ENCODE assay signal across 8 cellular contexts in the genomic region with DNA sequence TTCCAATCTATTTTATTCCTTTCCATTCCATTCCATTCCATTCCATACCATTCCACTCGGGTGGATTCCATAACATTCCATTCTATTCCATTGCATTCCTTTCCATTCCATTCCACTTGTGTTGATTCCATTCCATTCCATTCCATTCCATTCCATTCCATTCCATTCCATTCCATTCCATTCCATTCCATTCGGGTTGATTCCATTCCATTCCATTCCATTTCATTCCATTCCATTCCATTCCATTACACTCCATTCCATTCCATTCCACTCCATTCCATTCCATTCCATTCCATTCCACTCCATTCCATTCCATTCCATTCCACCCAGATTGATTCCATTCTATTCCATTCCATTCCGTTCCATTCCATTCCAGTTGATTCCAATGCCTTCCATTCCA.
DNase-seq lines count a peak whose midpoint lies in the region; ATAC-seq lines count a peak whose summit lies in the region.
"Not testable (repeated sequence)": the region's sequence is repeated elsewhere in the genome, so short reads cannot be mapped to it uniquely, and the experiment has no call there.

No MANE protein-coding gene starts in this region.

- not testable (repeated sequence) for H3K4me1 Mint-ChIP-seq in stimulated activated memory B cell treated with anti-CD40 and anti-IgM and Interleukin-4, amounts not matched to agents 10 μg/mL and 1 μg/mL and 100 μg/mL, for 72 hours

- H3K27me3 Mint-ChIP-seq in stimulated activated memory B cell treated with anti-CD40 and anti-IgM and Interleukin-4, amounts not matched to agents 10 μg/mL and 1 μg/mL and 100 μg/mL, for 72 hours = not testable (repeated sequence)

- not testable (repeated sequence) for DNase-seq in activated naive CD4-positive, alpha-beta T cell treated with anti-CD3 and anti-CD28 coated beads, Interleukin-2, amount 50 U/mL, for 72 hours (ENCODE audit: low spot score in 2 of 2)

- not testable (repeated sequence) for H3K36me3 ChIP-seq in iPS-20b (ENCODE audit: insufficient read depth, low read depth, low read length)

- H3K27me3 ChIP-seq in iPS-20b (ENCODE audit: insufficient read depth, low read length) = not testable (repeated sequence)

- H3K9ac ChIP-seq in iPS-20b (ENCODE audit: low read depth, low read length) = not testable (repeated sequence)

- ATAC-seq in GM18517 (IDR thresholded peaks at IDR 0.05; ENCODE audit: unreplicated experiment) = peak; percentile 71
- peak; percentile 55 for ATAC-seq in GM19463 (IDR thresholded peaks at IDR 0.05; ENCODE audit: unreplicated experiment)
- peak; percentile 63 for ATAC-seq in HG02588 (IDR thresholded peaks at IDR 0.05; ENCODE audit: unreplicated experiment)
- peak; percentile 51 for ATAC-seq in HG03066 (IDR thresholded peaks at IDR 0.05; ENCODE audit: low read depth, unreplicated experiment)
- peak; percentile 42 for ATAC-seq in HG03565 (IDR thresholded peaks at IDR 0.05; ENCODE audit: unreplicated experiment)
- ATAC-seq in activated naive CD4-positive, alpha-beta T cell treated with anti-CD3 and anti-CD28 coated beads, Interleukin-2, amount 50 U/mL, for 72 hours = peak; percentile 55 to 57
- peak; percentile 77 for ATAC-seq in stimulated activated memory B cell treated with anti-CD40 and anti-IgM and Interleukin-4, amounts not matched to agents 10 μg/mL and 1 μg/mL and 100 μg/mL, for 72 hours

- H3K9me3 Mint-ChIP-seq in activated naive CD4-positive, alpha-beta T cell treated with anti-CD3 and anti-CD28 coated beads, Interleukin-2, amount 50 U/mL, for 72 hours = peaks cover 72 to 75% of the 10 kb centered on the region in 2 donors
- H3K9me3 Mint-ChIP-seq in stimulated activated memory B cell treated with anti-CD40 and anti-IgM and Interleukin-4, amounts not matched to agents 10 μg/mL and 1 μg/mL and 100 μg/mL, for 72 hours = peaks cover 66% of the 10 kb centered on the region

- H3K36me3 Mint-ChIP-seq in activated naive CD4-positive, alpha-beta T cell treated with anti-CD3 and anti-CD28 coated beads, Interleukin-2, amount 50 U/mL, for 72 hours = peaks cover 62 to 66% of the 10 kb centered on the region in 2 donors
- H3K36me3 Mint-ChIP-seq in stimulated activated memory B cell treated with anti-CD40 and anti-IgM and Interleukin-4, amounts not matched to agents 10 μg/mL and 1 μg/mL and 100 μg/mL, for 72 hours = peaks cover 38% of the 10 kb centered on the region

- not testable (repeated sequence) for H3K27ac ChIP-seq in iPS-20b (ENCODE audit: low read length)

- not testable (repeated sequence) for H3K27ac Mint-ChIP-seq in activated naive CD4-positive, alpha-beta T cell treated with anti-CD3 and anti-CD28 coated beads, Interleukin-2, amount 50 U/mL, for 72 hours; stimulated activated memory B cell treated with anti-CD40 and anti-IgM and Interleukin-4, amounts not matched to agents 10 μg/mL and 1 μg/mL and 100 μg/mL, for 72 hours

- H3K4me3 Mint-ChIP-seq in stimulated activated memory B cell treated with anti-CD40 and anti-IgM and Interleukin-4, amounts not matched to agents 10 μg/mL and 1 μg/mL and 100 μg/mL, for 72 hours = not testable (repeated sequence)

- peaks cover 89% of the 10 kb centered on the region for H3K9me3 ChIP-seq in iPS-20b (ENCODE audit: insufficient read depth, low read depth, low read length)

- peak overlapping the region; percentile 22 for H3K4me3 ChIP-seq in iPS-20b (ENCODE audit: low read length)

- H3K4me1 ChIP-seq in iPS-20b (ENCODE audit: insufficient read depth, low read length) = not testable (repeated sequence)
